Comparison of ENCODE assay signal across 9 cellular contexts in genomic region chr19:46478356-46478986, GRCh38. TPM values are rescaled to one million over a fixed set of nuclear protein-coding genes. Genes with fewer than 3 reads are reported as not detected.
DNase-seq lines count a peak whose midpoint lies in the region; ATAC-seq, FAIRE-seq and TF ChIP-seq lines count a peak whose summit lies in the region.
"Had no signal": no experiment of that assay in that cellular context is flagged by ENCODE, and none has a peak within 500 bp of the region (broad histone marks: within the 10 kb centered on the region; RNA-seq: fewer than 3 reads in every experiment).

No MANE protein-coding gene starts in this region.

- peaks cover 4% of the 10 kb centered on the region for H3K4me1 Mint-ChIP-seq in activated T-helper 17 cell treated with anti-CD3 and anti-CD28 coated beads, Interleukin-2, amount 50 U/mL, for 72 hours

- H3K27me3 Mint-ChIP-seq in activated T-helper 17 cell treated with anti-CD3 and anti-CD28 coated beads, Interleukin-2, amount 50 U/mL, for 72 hours, result peaks cover 17% of the 10 kb centered on the region

- no peaks in the 10 kb centered on the region for H3K36me3 ChIP-seq in pancreas
- no peaks in the 10 kb centered on the region for H3K36me3 ChIP-seq in upper lobe of left lung

- H3K4me3 ChIP-seq in pancreas, result no peak overlapping the region
- H3K4me3 ChIP-seq in upper lobe of left lung, result no peak overlapping the region

- H3K4me1 ChIP-seq in pancreas (peaks cover 0 to 2% (median 0%) of the 10 kb centered on the region in 3 donors), upper lobe of left lung (peaks cover 0 to 3% (median 0%) of the 10 kb centered on the region in 4 donors)

- intact Hi-C loops in pancreas (cut with DNase I), result no loop called here

- DNase-seq in EH (ENCODE audit: low read depth), result peak; percentile 68
- DNase-seq in MV-4-11 (lab: John Stamatoyannopoulos, UW), result peak; percentile 72
- peak; percentile 24 to 45 for DNase-seq in lung microvascular endothelial cell (ENCODE audit: low read depth in 2 of 2)
- DNase-seq in pancreas, result no peak
- no peak for DNase-seq in NCI-H526 (lab: John Stamatoyannopoulos, UW)
- no peak for DNase-seq in upper lobe of left lung

- no peaks in the 10 kb centered on the region for H3K27me3 ChIP-seq in pancreas
- H3K27me3 ChIP-seq in upper lobe of left lung, result no peaks in the 10 kb centered on the region

- no peaks in the 10 kb centered on the region for H3K9me3 Mint-ChIP-seq in activated T-helper 17 cell treated with anti-CD3 and anti-CD28 coated beads, Interleukin-2, amount 50 U/mL, for 72 hours

- TF ChIP-seq CTCF in pancreas (IDR thresholded peaks at IDR 0.05) (no peak), upper lobe of left lung (IDR thresholded peaks at IDR 0.05) (no peak)

- WGBS in pancreas, 2 donors, result 52% methylated on average over 4 of the region's 4 CpGs
- WGBS in upper lobe of left lung, 2 donors, result 38 to 51% methylated on average over 4 of the region's 4 CpGs

- H3K36me3 Mint-ChIP-seq in activated T-helper 17 cell treated with anti-CD3 and anti-CD28 coated beads, Interleukin-2, amount 50 U/mL, for 72 hours (ENCODE audit: low read depth), result no peaks in the 10 kb centered on the region

- H3K27ac ChIP-seq in pancreas (no peak overlapping the region), upper lobe of left lung (no peak overlapping the region)

- no peak for TF ChIP-seq POLR2A in upper lobe of left lung (IDR thresholded peaks at IDR 0.05)

- ATAC-seq in activated T-helper 17 cell treated with anti-CD3 and anti-CD28 coated beads, Interleukin-2, amount 50 U/mL, for 72 hours (replicated peaks), result peak; percentile 40
- ATAC-seq in pancreas (no peak), upper lobe of left lung (ENCODE audit: low FRiP score in 2 of 2) (no peak), HG02970 (IDR thresholded peaks at IDR 0.05; ENCODE audit: low FRiP score, unreplicated experiment) (no peak)

- no peak for TF ChIP-seq EP300 in upper lobe of left lung (IDR thresholded peaks at IDR 0.05)

- H3K9me3 ChIP-seq in pancreas (no peaks in the 10 kb centered on the region), upper lobe of left lung (no peaks in the 10 kb centered on the region)

- H3K27ac Mint-ChIP-seq in activated T-helper 17 cell treated with anti-CD3 and anti-CD28 coated beads, Interleukin-2, amount 50 U/mL, for 72 hours, result no peak overlapping the region

- no peak for FAIRE-seq in pancreas (lab: Jason Lieb, UNC)
- FAIRE-seq: HTR-8/SVneo had no signal

- no peak overlapping the region for H3K4me3 Mint-ChIP-seq in activated T-helper 17 cell treated with anti-CD3 and anti-CD28 coated beads, Interleukin-2, amount 50 U/mL, for 72 hours

RNA-seq across cellular contexts. Expression of gene PNMA8A, which starts 7.1 kb away (rescaled TPM):
- total RNA-seq in activated T-helper 17 cell treated with anti-CD3 and anti-CD28 coated beads, Interleukin-2, amount 50 U/mL, for 72 hours, result not detected
- total RNA-seq in lung microvascular endothelial cell (under 0.01 TPM in 1 of 2 replicates, not detected in the other), pancreas (1 to 10 TPM; 2.4 to 8.0 (median 5.8) TPM), upper lobe of left lung (1 to 10 TPM in 5 of 6 donors, under 1 TPM in 1; 0.61 to 4.8 (median 2.2) TPM)
- polyA plus RNA-seq in pancreas, result 1 to 10 TPM; 2.4 to 8.9 TPM

RNA-seq across cellular contexts. Expression of gene PNMA8B, which starts 17.2 kb away (rescaled TPM):
- under 1 TPM in 1 of 2 donors, not detected in 1; 0.08 TPM for total RNA-seq in activated T-helper 17 cell treated with anti-CD3 and anti-CD28 coated beads, Interleukin-2, amount 50 U/mL, for 72 hours
- total RNA-seq in lung microvascular endothelial cell, result under 0.01 TPM in 2 replicates
- total RNA-seq in pancreas, result 1 to 10 TPM in 2 of 6 donors, under 1 TPM in 4; 0.47 to 1.4 (median 0.68) TPM
- 1 to 10 TPM; 1.1 to 1.2 TPM for polyA plus RNA-seq in pancreas
- total RNA-seq in upper lobe of left lung, result 1 to 10 TPM in 4 of 6 donors, under 1 TPM in 2; 0.39 to 2.7 (median 1.6) TPM

RNA-seq across cellular contexts. Expression of gene PNMA8C, which starts 49.7 kb away (rescaled TPM):
- not detected for total RNA-seq in activated T-helper 17 cell treated with anti-CD3 and anti-CD28 coated beads, Interleukin-2, amount 50 U/mL, for 72 hours
- total RNA-seq in lung microvascular endothelial cell, result not detected in 2 replicates
- total RNA-seq in pancreas, result under 1 TPM in 4 of 6 donors, not detected in 2; 0.08 to 0.28 (median 0.12) TPM
- under 1 TPM; 0.15 to 0.61 TPM for polyA plus RNA-seq in pancreas
- total RNA-seq in upper lobe of left lung, result under 1 TPM in 2 of 6 donors, not detected in 4; under 0.01 to 0.27 TPM

Comparison
In these comparisons a context has a peak if more than half of its experiments do, and no peak if none do; other contexts are left out.
1. DNase-seq: peak in EH (single experiment), MV-4-11 (single experiment) and lung microvascular endothelial cell (2 of 2); none in pancreas (0 of 6), NCI-H526 (0 of 2) and upper lobe of left lung (0 of 2).